In the genomic region with DNA sequence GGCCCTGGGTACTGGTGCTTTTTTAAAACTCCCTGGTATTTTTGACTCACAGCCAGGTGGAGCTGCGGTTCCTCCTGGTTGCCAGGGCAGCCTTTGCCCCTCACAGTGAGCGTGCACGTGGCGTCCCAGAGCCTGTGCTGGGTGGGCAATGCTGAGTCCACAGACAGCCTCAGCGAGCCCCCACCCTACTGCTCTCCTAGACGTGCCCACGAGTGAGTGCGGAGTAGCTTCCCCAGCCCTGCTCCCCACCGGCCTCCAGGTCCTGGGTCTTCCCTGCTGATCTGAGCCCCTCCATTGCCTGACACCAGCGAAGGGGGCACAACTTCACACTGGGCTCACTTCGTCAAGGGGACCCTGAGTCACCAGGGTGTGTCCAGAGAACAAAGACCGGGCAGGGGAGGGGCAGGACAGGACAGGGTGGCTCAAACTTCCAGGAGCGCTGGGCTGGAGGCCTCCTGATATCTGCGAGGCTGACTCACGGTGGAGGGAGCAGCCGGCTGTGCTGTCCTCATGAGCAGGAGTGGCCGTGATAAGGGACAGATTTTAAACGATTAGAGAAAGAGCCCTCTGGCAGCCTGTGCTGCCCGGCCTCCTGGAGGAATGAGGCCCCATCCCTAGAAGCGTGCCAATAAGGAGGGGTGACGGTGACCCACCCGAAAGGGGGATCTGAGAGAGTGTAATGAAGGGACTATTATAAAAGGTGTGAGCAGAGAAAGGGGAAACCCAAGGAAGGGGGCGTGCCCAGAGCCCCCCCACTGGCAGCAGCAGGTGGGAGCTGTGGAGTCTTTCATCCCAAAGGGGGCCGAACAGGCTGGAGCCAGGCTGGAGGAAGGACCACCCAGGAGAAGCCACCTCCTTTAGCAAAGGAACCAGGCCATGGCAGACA, we compare ENCODE assay signal across 10 cellular contexts.
DNase-seq lines count a peak whose midpoint lies in the region; FAIRE-seq and TF ChIP-seq lines count a peak whose summit lies in the region.
"Had no signal": no experiment of that assay in that cellular context is flagged by ENCODE, and none has a peak within 500 bp of the region (broad histone marks: within the 10 kb centered on the region; RNA-seq: fewer than 3 reads in every experiment).

No MANE protein-coding gene starts in this region.

- no peak overlapping the region for H4K8ac ChIP-seq in mesendoderm (ENCODE audit: low read depth, low read length)

- no peak overlapping the region for H3K4me3 Mint-ChIP-seq in activated naive CD4-positive, alpha-beta T cell treated with anti-CD3 and anti-CD28 coated beads for 36 hours
- H3K4me3 Mint-ChIP-seq: CD4-positive, alpha-beta memory T cell had no signal

- H3K4me1 Mint-ChIP-seq in activated naive CD4-positive, alpha-beta T cell treated with anti-CD3 and anti-CD28 coated beads for 36 hours (ENCODE audit: low read depth), result no peaks in the 10 kb centered on the region
- H3K4me1 Mint-ChIP-seq: CD4-positive, alpha-beta memory T cell had no signal

- no peaks in the 10 kb centered on the region for H3K36me3 ChIP-seq in ACC112 (ENCODE audit: insufficient read depth, low read length)
- no peaks in the 10 kb centered on the region for H3K36me3 ChIP-seq in HUES6 (ENCODE audit: control insufficient read depth, insufficient read depth, low read length)
- H3K36me3 ChIP-seq in bronchial epithelial cell (ENCODE audit: control insufficient read depth, insufficient read depth, low read length), result no peaks in the 10 kb centered on the region
- H3K36me3 ChIP-seq in mesendoderm (ENCODE audit: control insufficient read depth, insufficient read depth, low read length), result no peaks in the 10 kb centered on the region

- no peaks in the 10 kb centered on the region for H3K79me1 ChIP-seq in mesendoderm (ENCODE audit: low read length)

- H3K9me3 Mint-ChIP-seq in activated naive CD4-positive, alpha-beta T cell treated with anti-CD3 and anti-CD28 coated beads for 36 hours, result no peaks in the 10 kb centered on the region

- no peak overlapping the region for H2BK120ac ChIP-seq in mesendoderm (ENCODE audit: low read depth, low read length)

- H3K27ac Mint-ChIP-seq in activated naive CD4-positive, alpha-beta T cell treated with anti-CD3 and anti-CD28 coated beads for 36 hours, result no peak overlapping the region
- H3K27ac Mint-ChIP-seq: CD4-positive, alpha-beta memory T cell had no signal

- CTCF ChIA-PET in activated naive CD4-positive, alpha-beta T cell treated with anti-CD3 and anti-CD28 coated beads for 36 hours (lab: Charles Lee), result no interaction called here

- FAIRE-seq in bronchial epithelial cell (lab: Jason Lieb, UNC), result no peak

- peak; percentile 41 for TF ChIP-seq CTCF in bronchial epithelial cell (IDR thresholded peaks at IDR 0.05; ENCODE audit: insufficient read depth, low read length, severe bottlenecking)

- no peak overlapping the region for H4K5ac ChIP-seq in mesendoderm (ENCODE audit: low read length)

- no peaks in the 10 kb centered on the region for H3K36me3 Mint-ChIP-seq in activated naive CD4-positive, alpha-beta T cell treated with anti-CD3 and anti-CD28 coated beads for 36 hours (ENCODE audit: low read depth)
- H3K36me3 Mint-ChIP-seq: CD4-positive, alpha-beta memory T cell had no signal

- no peak overlapping the region for H3K4me3 ChIP-seq in ACC112 (ENCODE audit: low read depth, low read length)
- H3K4me3 ChIP-seq in HUES6 (ENCODE audit: low read depth, low read length), result no peak overlapping the region
- no peak overlapping the region for H3K4me3 ChIP-seq in bronchial epithelial cell (ENCODE audit: low read depth, low read length)
- no peak overlapping the region for H3K4me3 ChIP-seq in mesendoderm (ENCODE audit: low read length)

- H3K4me2 ChIP-seq in mesendoderm (ENCODE audit: low read length), result no peak overlapping the region

- H3K23ac ChIP-seq in mesendoderm (ENCODE audit: low read length), result no peak overlapping the region

- no peaks in the 10 kb centered on the region for H3K79me2 ChIP-seq in ACC112 (ENCODE audit: control insufficient read depth, insufficient read depth, low read length, unreplicated experiment)
- H3K79me2 ChIP-seq in mesendoderm (ENCODE audit: control insufficient read depth, insufficient read depth, low read length), result no peaks in the 10 kb centered on the region

- no peak overlapping the region for H2AFZ ChIP-seq in ACC112 (ENCODE audit: low read length, unreplicated experiment)

- peaks cover 5% of the 10 kb centered on the region for H3K9me3 ChIP-seq in HUES6 (ENCODE audit: control insufficient read depth, insufficient read depth, low read depth, low read length)

- no CpG with 5 or more reads among the region's 24 CpGs for WGBS in mesendoderm (ENCODE audit: extremely low coverage, insufficient coverage, low lambda C conversion rate)

- intact Hi-C loops in activated naive CD4-positive, alpha-beta T cell treated with anti-CD3 and anti-CD28 coated beads for 36 hours (cut with micrococcal nuclease), result no loop called here

- H3K4ac ChIP-seq in mesendoderm (ENCODE audit: low read depth, low read length), result no peak overlapping the region

- peak; percentile 61 for DNase-seq in bronchial epithelial cell (ENCODE audit: low read depth)
- peak; percentile 70 for DNase-seq in mesendoderm
- no peak for DNase-seq in activated naive CD4-positive, alpha-beta T cell treated with anti-CD3 and anti-CD28 coated beads for 36 hours
- no peak for DNase-seq in COLO668 (lab: John Stamatoyannopoulos, UW; ENCODE audit: unreplicated experiment)
- DNase-seq in NCI-H524 (lab: John Stamatoyannopoulos, UW), result no peak
- DNase-seq in NCI-H1092 (lab: John Stamatoyannopoulos, UW), result no peak
- DNase-seq: CD4-positive, alpha-beta memory T cell; NCI-H2029 had no signal

- H3K18ac ChIP-seq in mesendoderm (ENCODE audit: low read length), result no peak overlapping the region

- H2BK5ac ChIP-seq in mesendoderm (ENCODE audit: low read length), result no peak overlapping the region

- H3K27me3 Mint-ChIP-seq in activated naive CD4-positive, alpha-beta T cell treated with anti-CD3 and anti-CD28 coated beads for 36 hours (ENCODE audit: low read depth), result peaks cover 13% of the 10 kb centered on the region

- peak overlapping the region; percentile 79 for H3K56ac ChIP-seq in mesendoderm (ENCODE audit: low read length)

- H3K9ac ChIP-seq in HUES6 (ENCODE audit: low read length) (peak overlapping the region; percentile 51), mesendoderm (ENCODE audit: low read length) (no peak overlapping the region)

- H3K4me1 ChIP-seq in ACC112 (ENCODE audit: control insufficient read depth, insufficient read depth, low read length, unreplicated experiment) (peaks cover 20% of the 10 kb centered on the region), HUES6 (ENCODE audit: control insufficient read depth, insufficient read depth, low read length) (peaks cover 30% of the 10 kb centered on the region), mesendoderm (ENCODE audit: control insufficient read depth, low read depth, low read length) (no peaks in the 10 kb centered on the region)

- no peak overlapping the region for H2BK15ac ChIP-seq in mesendoderm (replicated peaks; ENCODE audit: low read depth)

- H3K27me3 ChIP-seq in ACC112 (ENCODE audit: insufficient read depth, low read length) (peaks cover 13% of the 10 kb centered on the region; the same call in 1 of the 2 replicates), HUES6 (ENCODE audit: control insufficient read depth, insufficient read depth, low read length) (peaks cover 8% of the 10 kb centered on the region; the same call in 1 of the 2 replicates), bronchial epithelial cell (ENCODE audit: control insufficient read depth, insufficient read depth, low read length) (no peaks in the 10 kb centered on the region), mesendoderm (ENCODE audit: insufficient read depth, low read length, poor library complexity) (no peaks in the 10 kb centered on the region)

- peak overlapping the region; percentile 48; the same call in 1 of the 2 replicates for H3K27ac ChIP-seq in ACC112 (ENCODE audit: low read depth, low read length)
- H3K27ac ChIP-seq in HUES6 (ENCODE audit: low read depth, low read length), result peak overlapping the region; percentile 12; the same call in 1 of the 2 replicates
- H3K27ac ChIP-seq in mesendoderm (ENCODE audit: low read depth, low read length), result no peak overlapping the region

- no peak overlapping the region for H2AK5ac ChIP-seq in mesendoderm (ENCODE audit: low read length)

Comparison
In these comparisons a context has a peak if more than half of its experiments do, and no peak if none do; other contexts are left out.
1. DNase-seq: peak in bronchial epithelial cell (single experiment) and mesendoderm (single experiment); none in activated naive CD4-positive, alpha-beta T cell treated with anti-CD3 and anti-CD28 coated beads for 36 hours (single experiment), COLO668 (single experiment), NCI-H524 (0 of 2) and NCI-H1092 (single experiment).